ENCODE assay signal across 13 cellular contexts in genomic region chr9:89533396-89534187, GRCh38. TPM values are rescaled to one million over a fixed set of nuclear protein-coding genes. Genes with fewer than 3 reads are reported as not detected.
A peak's percentile ranks its signal among the peaks of the same experiment; 100 is the strongest.
DNase-seq lines count a peak whose midpoint lies in the region; ATAC-seq and TF ChIP-seq lines count a peak whose summit lies in the region.
"Had no signal": no experiment of that assay in that cellular context is flagged by ENCODE, and none has a peak within 500 bp of the region (broad histone marks: within the 10 kb centered on the region; RNA-seq: fewer than 3 reads in every experiment).

No MANE protein-coding gene starts in this region.

- H3K9me2 ChIP-seq in Karpas-422 (replicated peaks; ENCODE audit: insufficient read depth, low read length): no peaks in the 10 kb centered on the region

- POLR2A ChIA-PET in activated naive CD8-positive, alpha-beta T cell treated with anti-CD3 and anti-CD28 coated beads, Interleukin-2, amount 10 ng/mL, durations not matched to agents 7 days and 5 days (lab: Charles Lee): interaction anchor here (0.7 to 4.5 kb wide), 5 partner anchors 11 to 107 kb away, joined by 3 to 35 read pairs (median 3); partner anchors contain the start of gene GADD45G

- DNase-seq in activated effector memory CD4-positive, alpha-beta T cell treated with anti-CD3 and anti-CD28 coated beads, Interleukin-2, amount 50 U/mL, for 16 hours: peak; percentile 50
- no peak for DNase-seq in activated effector memory CD4-positive, alpha-beta T cell treated with Interleukin-2 at 50 U/mL for 16 hours
- DNase-seq in activated naive CD8-positive, alpha-beta T cell treated with anti-CD3 and anti-CD28 coated beads, Interleukin-2, amount 10 ng/mL, durations not matched to agents 7 days and 5 days: no peak
- DNase-seq in left lobe of liver (ENCODE audit: low spot score) (no peak), Karpas-422 (no peak), chondrocyte (ENCODE audit: low spot score) (no peak)
- DNase-seq in stimulated activated naive CD8-positive, alpha-beta T cell treated with anti-CD3 and anti-CD28 coated beads, Interleukin-15, amount 100 ng/mL, for 72 hours: no peak
- DNase-seq in stimulated activated naive B cell treated with anti-CD40 and anti-IgM and Interleukin-4, amounts not matched to agents 10 μg/mL and 1 μg/mL and 100 μg/mL, for 72 hours: no peak
- DNase-seq: brain microvascular endothelial cell; PC-3; stimulated activated CD4-positive, alpha-beta T cell treated with anti-CD3 and anti-CD28 coated beads, Interleukin-1b, Interleukin-23, amount 100 ng/mL, for 48 hours; T-helper 9 cell had no signal

- H2AFZ ChIP-seq in Karpas-422 (ENCODE audit: low read length): no peak overlapping the region

- H3K4me1 Mint-ChIP-seq in activated naive CD8-positive, alpha-beta T cell treated with anti-CD3 and anti-CD28 coated beads, Interleukin-2, amount 10 ng/mL, durations not matched to agents 7 days and 5 days: peaks cover 90% of the 10 kb centered on the region
- peaks cover 99% of the 10 kb centered on the region for H3K4me1 Mint-ChIP-seq in stimulated activated naive CD8-positive, alpha-beta T cell treated with anti-CD3 and anti-CD28 coated beads, Interleukin-15, amount 100 ng/mL, for 72 hours
- H3K4me1 Mint-ChIP-seq in chondrocyte (ENCODE audit: low read depth): peaks cover 5% of the 10 kb centered on the region
- peaks cover 20 to 26% of the 10 kb centered on the region in 2 donors for H3K4me1 Mint-ChIP-seq in stimulated activated naive B cell treated with anti-CD40 and anti-IgM and Interleukin-4, amounts not matched to agents 10 μg/mL and 1 μg/mL and 100 μg/mL, for 72 hours

- peak overlapping the region; percentile 74 for H3K27ac Mint-ChIP-seq in activated naive CD8-positive, alpha-beta T cell treated with anti-CD3 and anti-CD28 coated beads, Interleukin-2, amount 10 ng/mL, durations not matched to agents 7 days and 5 days
- peak overlapping the region; percentile 74 to 87 for H3K27ac Mint-ChIP-seq in stimulated activated naive CD8-positive, alpha-beta T cell treated with anti-CD3 and anti-CD28 coated beads, Interleukin-15, amount 100 ng/mL, for 72 hours
- H3K27ac Mint-ChIP-seq in chondrocyte (ENCODE audit: unreplicated experiment): no peak overlapping the region
- H3K27ac Mint-ChIP-seq in stimulated activated naive B cell treated with anti-CD40 and anti-IgM and Interleukin-4, amounts not matched to agents 10 μg/mL and 1 μg/mL and 100 μg/mL, for 72 hours: no peak overlapping the region
- H3K27ac Mint-ChIP-seq: progenitor cell of endocrine pancreas had no signal

- H3K9ac ChIP-seq in Karpas-422 (ENCODE audit: low read length): no peak overlapping the region

- peaks cover 4% of the 10 kb centered on the region for H3K36me3 Mint-ChIP-seq in activated naive CD8-positive, alpha-beta T cell treated with anti-CD3 and anti-CD28 coated beads, Interleukin-2, amount 10 ng/mL, durations not matched to agents 7 days and 5 days
- peaks cover 1% of the 10 kb centered on the region for H3K36me3 Mint-ChIP-seq in chondrocyte (ENCODE audit: low read depth)
- H3K36me3 Mint-ChIP-seq in stimulated activated naive B cell treated with anti-CD40 and anti-IgM and Interleukin-4, amounts not matched to agents 10 μg/mL and 1 μg/mL and 100 μg/mL, for 72 hours: no peaks in the 10 kb centered on the region

- no peaks in the 10 kb centered on the region for H4K20me1 ChIP-seq in Karpas-422 (ENCODE audit: insufficient read depth, low read depth, low read length)

- H3K36me3 ChIP-seq in Karpas-422 (ENCODE audit: insufficient read depth, low read length): no peaks in the 10 kb centered on the region
- H3K36me3 ChIP-seq: brain microvascular endothelial cell had no signal

- no peak overlapping the region for H3K4me2 ChIP-seq in Karpas-422 (ENCODE audit: low read depth, low read length, poor library complexity, severe bottlenecking)

- no peaks in the 10 kb centered on the region for H3K27me3 ChIP-seq in Karpas-422 (ENCODE audit: low read length)
- H3K27me3 ChIP-seq: brain microvascular endothelial cell had no signal

- H3K79me2 ChIP-seq in Karpas-422 (ENCODE audit: low read length): no peaks in the 10 kb centered on the region

- no peaks in the 10 kb centered on the region for H3K4me1 ChIP-seq in Karpas-422 (ENCODE audit: low read length)

- H3K4me3 Mint-ChIP-seq in activated naive CD8-positive, alpha-beta T cell treated with anti-CD3 and anti-CD28 coated beads, Interleukin-2, amount 10 ng/mL, durations not matched to agents 7 days and 5 days: no peak overlapping the region
- H3K4me3 Mint-ChIP-seq in stimulated activated naive CD8-positive, alpha-beta T cell treated with anti-CD3 and anti-CD28 coated beads, Interleukin-15, amount 100 ng/mL, for 72 hours: peak overlapping the region in 1 of 2 donors; percentile 16
- H3K4me3 Mint-ChIP-seq in chondrocyte (ENCODE audit: unreplicated experiment): no peak overlapping the region
- no peak overlapping the region for H3K4me3 Mint-ChIP-seq in stimulated activated naive B cell treated with anti-CD40 and anti-IgM and Interleukin-4, amounts not matched to agents 10 μg/mL and 1 μg/mL and 100 μg/mL, for 72 hours

- no peaks in the 10 kb centered on the region for H3K9me3 ChIP-seq in Karpas-422 (ENCODE audit: low read length)

- TF ChIP-seq CTCF in chondrocyte (IDR thresholded peaks at IDR 0.05): no peak

- ATAC-seq in activated naive CD8-positive, alpha-beta T cell treated with anti-CD3 and anti-CD28 coated beads, Interleukin-2, amount 10 ng/mL, durations not matched to agents 7 days and 5 days (ENCODE audit: low read depth): no peak
- peak; percentile 77 for ATAC-seq in left lobe of liver
- no peak for ATAC-seq in stimulated activated naive CD8-positive, alpha-beta T cell treated with anti-CD3 and anti-CD28 coated beads, Interleukin-15, amount 100 ng/mL, for 72 hours
- ATAC-seq in stimulated activated naive B cell treated with anti-CD40 and anti-IgM and Interleukin-4, amounts not matched to agents 10 μg/mL and 1 μg/mL and 100 μg/mL, for 72 hours (replicated peaks): no peak
- ATAC-seq: PC-3 had no signal

- no peak overlapping the region for H3K4me3 ChIP-seq in Karpas-422 (ENCODE audit: low read length)

- H3K27ac ChIP-seq in Karpas-422 (ENCODE audit: low read length): no peak overlapping the region
- H3K27ac ChIP-seq: brain microvascular endothelial cell had no signal

- no peaks in the 10 kb centered on the region for H3K27me3 Mint-ChIP-seq in activated naive CD8-positive, alpha-beta T cell treated with anti-CD3 and anti-CD28 coated beads, Interleukin-2, amount 10 ng/mL, durations not matched to agents 7 days and 5 days
- H3K27me3 Mint-ChIP-seq in stimulated activated naive CD8-positive, alpha-beta T cell treated with anti-CD3 and anti-CD28 coated beads, Interleukin-15, amount 100 ng/mL, for 72 hours: no peaks in the 10 kb centered on the region
- peaks cover 7% of the 10 kb centered on the region for H3K27me3 Mint-ChIP-seq in chondrocyte (ENCODE audit: low read depth)
- no peaks in the 10 kb centered on the region for H3K27me3 Mint-ChIP-seq in stimulated activated naive B cell treated with anti-CD40 and anti-IgM and Interleukin-4, amounts not matched to agents 10 μg/mL and 1 μg/mL and 100 μg/mL, for 72 hours
- H3K27me3 Mint-ChIP-seq: progenitor cell of endocrine pancreas had no signal

- H3K9me3 Mint-ChIP-seq in activated naive CD8-positive, alpha-beta T cell treated with anti-CD3 and anti-CD28 coated beads, Interleukin-2, amount 10 ng/mL, durations not matched to agents 7 days and 5 days: peaks cover 3% of the 10 kb centered on the region
- H3K9me3 Mint-ChIP-seq in stimulated activated naive CD8-positive, alpha-beta T cell treated with anti-CD3 and anti-CD28 coated beads, Interleukin-15, amount 100 ng/mL, for 72 hours: no peaks in the 10 kb centered on the region
- no peaks in the 10 kb centered on the region for H3K9me3 Mint-ChIP-seq in chondrocyte (ENCODE audit: low read depth)
- H3K9me3 Mint-ChIP-seq in stimulated activated naive B cell treated with anti-CD40 and anti-IgM and Interleukin-4, amounts not matched to agents 10 μg/mL and 1 μg/mL and 100 μg/mL, for 72 hours: no peaks in the 10 kb centered on the region

RNA-seq across cellular contexts. Expression of gene SEMA4D, which starts 35.7 kb away (rescaled TPM):
- 100 to 1,000 TPM; 370 to 391 TPM for total RNA-seq in activated naive CD8-positive, alpha-beta T cell treated with anti-CD3 and anti-CD28 coated beads, Interleukin-2, amount 10 ng/mL, durations not matched to agents 7 days and 5 days
- 3.9 TPM for total RNA-seq in left lobe of liver
- 2.3 and 5.3 TPM in 2 replicates for total RNA-seq in Karpas-422 (2014; rRNA removed; shearing (Covaris generic); ENCODE audit: low replicate concordance)
- 3.3 to 3.8 TPM (median 3.8 TPM) in 3 replicates for total RNA-seq in chondrocyte

Comparison
In these comparisons a context has a peak if more than half of its experiments do, and no peak if none do; other contexts are left out.
1. H3K27ac Mint-ChIP-seq: peak in activated naive CD8-positive, alpha-beta T cell treated with anti-CD3 and anti-CD28 coated beads, Interleukin-2, amount 10 ng/mL, durations not matched to agents 7 days and 5 days (single experiment) and stimulated activated naive CD8-positive, alpha-beta T cell treated with anti-CD3 and anti-CD28 coated beads, Interleukin-15, amount 100 ng/mL, for 72 hours (2 of 2); none in chondrocyte (single experiment) and stimulated activated naive B cell treated with anti-CD40 and anti-IgM and Interleukin-4, amounts not matched to agents 10 μg/mL and 1 μg/mL and 100 μg/mL, for 72 hours (single experiment).
2. RNA of gene SEMA4D, which starts 35.7 kb away (total RNA-seq): 370 to 391 TPM in activated naive CD8-positive, alpha-beta T cell treated with anti-CD3 and anti-CD28 coated beads, Interleukin-2, amount 10 ng/mL, durations not matched to agents 7 days and 5 days; 3.9 TPM in left lobe of liver (single experiment), 3.3 to 3.8 TPM in chondrocyte and 2.3 to 5.3 TPM in Karpas-422; every median in the first group is over 10 times any median in the second.